9 cellular contexts compared by ENCODE assay signal in the genomic region with DNA sequence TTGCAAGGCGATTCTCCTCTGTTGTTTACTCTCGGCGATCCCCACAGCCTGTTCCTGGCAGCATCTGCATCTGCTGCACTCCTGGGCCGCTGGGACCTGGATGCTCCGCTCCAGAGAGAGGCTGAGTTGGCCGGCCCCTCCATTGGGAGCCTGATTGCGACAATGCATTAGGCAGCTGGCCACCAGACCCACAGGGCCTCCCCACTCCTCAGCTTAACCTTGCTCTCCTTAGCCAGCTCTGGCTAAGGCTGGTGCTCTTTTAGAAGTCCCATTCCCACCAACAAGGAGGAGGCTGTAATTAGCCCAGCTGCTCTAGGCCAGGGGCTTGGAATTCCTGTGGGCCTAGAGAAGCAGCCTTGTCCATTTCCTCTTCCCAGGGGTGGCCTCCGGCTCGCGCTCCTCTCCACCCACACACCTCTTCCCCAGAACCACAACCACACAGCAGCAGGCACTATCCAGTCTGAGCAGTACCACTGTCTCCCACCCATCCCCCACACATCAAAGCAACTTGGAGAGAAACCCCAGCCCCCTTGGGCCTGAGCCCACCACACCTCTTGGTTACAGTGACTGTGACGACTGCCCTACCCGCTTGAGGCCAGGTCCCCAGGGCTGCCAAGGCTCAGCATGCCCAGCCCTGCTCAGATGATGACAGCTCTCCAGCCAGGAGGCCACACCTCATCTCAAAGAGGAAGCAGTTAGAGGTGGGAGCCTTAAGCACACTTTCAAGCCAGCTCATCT.
DNase-seq lines count a peak whose midpoint lies in the region; ATAC-seq, FAIRE-seq and TF ChIP-seq lines count a peak whose summit lies in the region.
"Had no signal": no experiment of that assay in that cellular context is flagged by ENCODE, and none has a peak within 500 bp of the region (broad histone marks: within the 10 kb centered on the region; RNA-seq: fewer than 3 reads in every experiment).

No MANE protein-coding gene starts in this region.

- H4K20me1 ChIP-seq in DND-41 (ENCODE audit: insufficient read depth, low read length) (peaks cover 24% of the 10 kb centered on the region), astrocyte (ENCODE audit: insufficient read depth, low read length) (no peaks in the 10 kb centered on the region)

- H3K4me1 Mint-ChIP-seq in astrocyte (ENCODE audit: low read depth, unreplicated experiment) (peaks cover 33% of the 10 kb centered on the region), natural killer cell (peaks cover 82 to 90% of the 10 kb centered on the region in 2 donors), nephron progenitor cell (peaks cover 32% of the 10 kb centered on the region)

- FAIRE-seq in astrocyte (lab: Jason Lieb, UNC), result no peak

- H3K27ac Mint-ChIP-seq in astrocyte (ENCODE audit: unreplicated experiment) (peak overlapping the region; percentile 87), natural killer cell (peak overlapping the region; percentile 38 to 83), nephron progenitor cell (no peak overlapping the region)

- intact Hi-C loops in natural killer cell (cut with micrococcal nuclease), result no loop called here

- ATAC-seq in DND-41 (ENCODE audit: insufficient read depth, low read depth) (peak; percentile 66), HG03378 (IDR thresholded peaks at IDR 0.05; ENCODE audit: unreplicated experiment) (peak; percentile 60), natural killer cell (peak in 1 of 3 donors; percentile 15), GM18861 (IDR thresholded peaks at IDR 0.05; ENCODE audit: unreplicated experiment) (no peak), GM21528 (IDR thresholded peaks at IDR 0.05; ENCODE audit: low FRiP score, unreplicated experiment) (no peak)
- ATAC-seq: T-cell had no signal

- TF ChIP-seq CTCF in DND-41 (IDR thresholded peaks at IDR 0.05; ENCODE audit: borderline replicate concordance, extremely low read depth, low read length, poor library complexity, severe bottlenecking) (no peak), astrocyte (IDR thresholded peaks at IDR 0.05; ENCODE audit: insufficient read depth, low read depth, low read length) (no peak), natural killer cell (IDR thresholded peaks at IDR 0.05) (no peak), nephron progenitor cell (IDR thresholded peaks at IDR 0.05) (no peak)

- H3K9ac ChIP-seq in DND-41 (ENCODE audit: low read depth, low read length), result peak overlapping the region; percentile 39
- H3K9ac ChIP-seq in astrocyte (ENCODE audit: low read length), result peak overlapping the region; percentile 7

- H3K9me3 Mint-ChIP-seq in astrocyte (ENCODE audit: unreplicated experiment), result no peaks in the 10 kb centered on the region
- no peaks in the 10 kb centered on the region for H3K9me3 Mint-ChIP-seq in natural killer cell
- H3K9me3 Mint-ChIP-seq in nephron progenitor cell, result no peaks in the 10 kb centered on the region
- H3K9me3 Mint-ChIP-seq: T-cell had no signal

- H3K4me2 ChIP-seq in DND-41 (ENCODE audit: insufficient read depth, low read length), result peak overlapping the region; percentile 30
- H3K4me2 ChIP-seq in astrocyte (ENCODE audit: low read length), result peak overlapping the region; percentile 67

- H3K27me3 Mint-ChIP-seq in astrocyte (ENCODE audit: low read depth, unreplicated experiment) (peaks cover 20% of the 10 kb centered on the region), natural killer cell (ENCODE audit: low read depth in 2 of 2) (no peaks in the 10 kb centered on the region), nephron progenitor cell (ENCODE audit: low read depth, poor library complexity) (peaks cover 7% of the 10 kb centered on the region)
- H3K27me3 Mint-ChIP-seq: T-cell had no signal

- H3K79me2 ChIP-seq in DND-41 (ENCODE audit: insufficient read depth, low read length) (peaks cover 90% of the 10 kb centered on the region), astrocyte (ENCODE audit: insufficient read depth, low read length) (no peaks in the 10 kb centered on the region)

- peaks cover 100% of the 10 kb centered on the region for H3K4me1 ChIP-seq in DND-41 (ENCODE audit: insufficient read depth, low read length)
- peaks cover 36% of the 10 kb centered on the region for H3K4me1 ChIP-seq in astrocyte (ENCODE audit: insufficient read depth, low read length)

- H3K27ac ChIP-seq in DND-41 (ENCODE audit: low read length) (peak overlapping the region; percentile 99), astrocyte (ENCODE audit: low read depth, low read length) (peak overlapping the region; percentile 49)

- H3K36me3 ChIP-seq in DND-41 (ENCODE audit: insufficient read depth, low read length), result peaks cover 18% of the 10 kb centered on the region
- no peaks in the 10 kb centered on the region for H3K36me3 ChIP-seq in astrocyte (ENCODE audit: insufficient read depth, low read length)

- H3K36me3 Mint-ChIP-seq in astrocyte (ENCODE audit: low read depth, unreplicated experiment) (no peaks in the 10 kb centered on the region), natural killer cell (no peaks in the 10 kb centered on the region), nephron progenitor cell (ENCODE audit: low read depth) (no peaks in the 10 kb centered on the region)
- H3K36me3 Mint-ChIP-seq: T-cell had no signal

- H3K27me3 ChIP-seq in DND-41 (ENCODE audit: insufficient read depth, low read length, poor library complexity), result no peaks in the 10 kb centered on the region
- no peaks in the 10 kb centered on the region for H3K27me3 ChIP-seq in astrocyte (ENCODE audit: insufficient read depth, low read length)

- peak overlapping the region in 1 of 2 experiments; percentile 9; a peak in 1 of 4 replicates for H3K4me3 ChIP-seq in DND-41 (ENCODE audit: low read depth in 1 of 2, low read length in 2 of 2)
- H3K4me3 ChIP-seq in astrocyte (ENCODE audit: insufficient read depth, low read depth, low read length), result no peak overlapping the region

- peak; percentile 93 for DNase-seq in DND-41
- peak; percentile 92 for DNase-seq in astrocyte (ENCODE audit: low read depth)
- no peak for DNase-seq in natural killer cell
- DNase-seq in Kasumi-1 (lab: John Stamatoyannopoulos, UW), result no peak
- DNase-seq in nephron progenitor cell, result no peak

- H2AFZ ChIP-seq in DND-41 (ENCODE audit: low read depth, low read length), result no peak overlapping the region
- no peak overlapping the region for H2AFZ ChIP-seq in astrocyte (ENCODE audit: low read depth, low read length)

- no peaks in the 10 kb centered on the region for H3K9me3 ChIP-seq in DND-41 (ENCODE audit: insufficient read depth, low read length, severe bottlenecking)
- no peaks in the 10 kb centered on the region for H3K9me3 ChIP-seq in astrocyte (ENCODE audit: insufficient read depth, low read depth, low read length)

- H3K4me3 Mint-ChIP-seq in astrocyte (ENCODE audit: unreplicated experiment) (peak overlapping the region; percentile 66), natural killer cell (peak overlapping the region; percentile 72), nephron progenitor cell (no peak overlapping the region)

Comparison
In these comparisons a context has a peak if more than half of its experiments do, and no peak if none do; other contexts are left out.
1. ATAC-seq: peak in DND-41 (single experiment) and HG03378 (single experiment); none in GM18861 (single experiment) and GM21528 (single experiment).
2. DNase-seq: peak in DND-41 (single experiment) and astrocyte (single experiment); none in natural killer cell (single experiment), Kasumi-1 (0 of 2) and nephron progenitor cell (single experiment).